In genomic region chr10:70715853-70716795, GRCh38 we compare ENCODE assay signal across 9 cellular contexts. TPM values are rescaled to one million over a fixed set of nuclear protein-coding genes. Genes with fewer than 3 reads are reported as not detected.
DNase-seq lines count a peak whose midpoint lies in the region; ATAC-seq, FAIRE-seq and TF ChIP-seq lines count a peak whose summit lies in the region.
"Had no signal": no experiment of that assay in that cellular context is flagged by ENCODE, and none has a peak within 500 bp of the region (broad histone marks: within the 10 kb centered on the region; RNA-seq: fewer than 3 reads in every experiment).

No MANE protein-coding gene starts in this region.

- peak; percentile 43 for DNase-seq in stimulated activated CD4-positive, alpha-beta T cell treated with anti-CD3 and anti-CD28 coated beads, Interleukin-15, amount 100 ng/mL, for 24 hours
- DNase-seq in stimulated activated CD4-positive, alpha-beta T cell treated with anti-CD3 and anti-CD28 coated beads, Interleukin-4, amount 100 ng/mL, for 4 hours, result no peak
- DNase-seq in NCI-H82 treated with DMSO at 0.1 percent for 48 hours (lab: John Stamatoyannopoulos, UW; ENCODE audit: unreplicated experiment), result peak; percentile 76
- peak; percentile 66 for DNase-seq in urothelium cell line (ENCODE audit: low spot score)
- no peak for DNase-seq in superior temporal gyrus (ENCODE audit: extremely low spot score)
- DNase-seq: pancreas had no signal

- peak; percentile 48 for FAIRE-seq in urothelium cell line (lab: Jason Lieb, UNC)
- FAIRE-seq: pancreas had no signal

- ATAC-seq in esophagus mucosa, result peak; percentile 15
- ATAC-seq in SK-N-SH treated with all-trans-retinoic acid at 6 μM for 48 hours, result no peak
- ATAC-seq in GM18907 (IDR thresholded peaks at IDR 0.05; ENCODE audit: unreplicated experiment), result no peak

TF ChIP-seq in SK-N-SH treated with all-trans-retinoic acid at 6 μM for 48 hours, 23 proteins besides CTCF, POLR2A, EP300 and RAD21:
- TF ChIP-seq POU6F1 (CRISPR knock-in tag; IDR thresholded peaks at IDR 0.05; ENCODE audit: borderline replicate concordance, low read depth), result no peak
- no peak for TF ChIP-seq SNAI2 (CRISPR knock-in tag; IDR thresholded peaks at IDR 0.05)
- TF ChIP-seq RARB (CRISPR knock-in tag; IDR thresholded peaks at IDR 0.05), result no peak
- no peak for TF ChIP-seq ARNTL (CRISPR knock-in tag; IDR thresholded peaks at IDR 0.05; ENCODE audit: borderline replicate concordance, low read depth)
TF ChIP-seq in SK-N-SH treated with all-trans-retinoic acid at 6 μM for 48 hours: peak in this region for 0.

RNA-seq across cellular contexts. Expression of gene ADAMTS14, which starts 43.8 kb away (rescaled TPM):
- 0.64 TPM for total RNA-seq in esophagus mucosa

Comparison
In these comparisons a context has a peak if more than half of its experiments do, and no peak if none do; other contexts are left out.
1. DNase-seq: peak in stimulated activated CD4-positive, alpha-beta T cell treated with anti-CD3 and anti-CD28 coated beads, Interleukin-15, amount 100 ng/mL, for 24 hours (single experiment), NCI-H82 treated with DMSO at 0.1 percent for 48 hours (single experiment) and urothelium cell line (single experiment); none in stimulated activated CD4-positive, alpha-beta T cell treated with anti-CD3 and anti-CD28 coated beads, Interleukin-4, amount 100 ng/mL, for 4 hours (0 of 2) and superior temporal gyrus (single experiment).